Comparison of ENCODE assay signal across 1 cellular context in genomic region chr16:66517586-66518263, GRCh38.
TF ChIP-seq lines count a peak whose summit lies in the region.

No MANE protein-coding gene starts in this region.

TF ChIP-seq in SK-N-SH treated with all-trans-retinoic acid at 6 μM for 48 hours, 23 proteins besides CTCF, POLR2A, EP300 and RAD21 (continued from another document):
- TF ChIP-seq BACH2 (CRISPR knock-in tag; IDR thresholded peaks at IDR 0.05; ENCODE audit: borderline replicate concordance) (no peak), CSRNP3 (CRISPR knock-in tag; IDR thresholded peaks at IDR 0.05) (no peak), TOX (CRISPR knock-in tag; IDR thresholded peaks at IDR 0.05; ENCODE audit: borderline replicate concordance) (no peak), POU6F1 (CRISPR knock-in tag; IDR thresholded peaks at IDR 0.05; ENCODE audit: borderline replicate concordance, low read depth) (no peak), CSDC2 (CRISPR knock-in tag; IDR thresholded peaks at IDR 0.05) (no peak), CREB5 (CRISPR knock-in tag; IDR thresholded peaks at IDR 0.05; ENCODE audit: low read depth) (no peak)
